9 cellular contexts compared by ENCODE assay signal in genomic region chr3:184005981-184006507, GRCh38. TPM values are rescaled to one million over a fixed set of nuclear protein-coding genes. Genes with fewer than 3 reads are reported as not detected.
A peak's percentile ranks its signal among the peaks of the same experiment; 100 is the strongest.
DNase-seq lines count a peak whose midpoint lies in the region; ATAC-seq and TF ChIP-seq lines count a peak whose summit lies in the region.
"Had no signal": no experiment of that assay in that cellular context is flagged by ENCODE, and none has a peak within 500 bp of the region (broad histone marks: within the 10 kb centered on the region; RNA-seq: fewer than 3 reads in every experiment).

No MANE protein-coding gene starts in this region.

- no peak overlapping the region for H3K4me3 Mint-ChIP-seq in nephron progenitor cell
- H3K4me3 Mint-ChIP-seq: T-helper 1 cell treated with Interleukin-12 subunit alpha and Interleukin-12 subunit beta and Interleukin-4 antibody, amounts not matched to agents 30 μg/mL and 1 μg/mL, for 36 hours had no signal

- no peaks in the 10 kb centered on the region for H3K27me3 Mint-ChIP-seq in nephron progenitor cell (ENCODE audit: low read depth, poor library complexity)

- H3K9me3 Mint-ChIP-seq in nephron progenitor cell = no peaks in the 10 kb centered on the region
- H3K9me3 Mint-ChIP-seq: T-helper 1 cell treated with Interleukin-12 subunit alpha and Interleukin-12 subunit beta and Interleukin-4 antibody, amounts not matched to agents 30 μg/mL and 1 μg/mL, for 36 hours had no signal

- H3K27ac Mint-ChIP-seq in nephron progenitor cell = peak overlapping the region; percentile 23
- H3K27ac Mint-ChIP-seq: T-helper 1 cell treated with Interleukin-12 subunit alpha and Interleukin-12 subunit beta and Interleukin-4 antibody, amounts not matched to agents 30 μg/mL and 1 μg/mL, for 36 hours had no signal

- TF ChIP-seq CTCF in nephron progenitor cell (IDR thresholded peaks at IDR 0.05) = no peak

- DNase-seq in GDM1 (lab: John Stamatoyannopoulos, UW) (peak; percentile 24), MV-4-11 (lab: John Stamatoyannopoulos, UW) (peak; percentile 20), SHP77 (lab: John Stamatoyannopoulos, UW) (peak; percentile 89 to 92), nephron progenitor cell (no peak), mesenteric fat pad (ENCODE audit: low spot score) (no peak), ecto neural progenitor cell (ENCODE audit: low spot score) (no peak)

- peaks cover 20% of the 10 kb centered on the region for H3K4me1 Mint-ChIP-seq in nephron progenitor cell

- H3K36me3 Mint-ChIP-seq in nephron progenitor cell (ENCODE audit: low read depth) = peaks cover 38% of the 10 kb centered on the region

- ATAC-seq in GM21737 (IDR thresholded peaks at IDR 0.05; ENCODE audit: unreplicated experiment) (peak; percentile 75), esophagus mucosa (peak; percentile 97)

RNA-seq across cellular contexts. Expression of gene ABCC5, which starts 11.6 kb away (rescaled TPM):
- total RNA-seq in esophagus mucosa = 35.8 TPM
- 24.2 TPM for total RNA-seq in mesenteric fat pad

RNA-seq across cellular contexts. Expression of gene HTR3D, which starts 25.5 kb away (rescaled TPM):
- total RNA-seq in esophagus mucosa (not detected), mesenteric fat pad (not detected)

RNA-seq across cellular contexts. Expression of gene HTR3C, which starts 46.8 kb away (rescaled TPM):
- total RNA-seq in esophagus mucosa (not detected), mesenteric fat pad (not detected)

Comparison
In these comparisons a context has a peak if more than half of its experiments do, and no peak if none do; other contexts are left out.
1. DNase-seq: peak in GDM1 (single experiment), MV-4-11 (single experiment) and SHP77 (2 of 2); none in nephron progenitor cell (single experiment), mesenteric fat pad (single experiment) and ecto neural progenitor cell (single experiment).